17 cellular contexts compared by ENCODE assay signal in the genomic region with DNA sequence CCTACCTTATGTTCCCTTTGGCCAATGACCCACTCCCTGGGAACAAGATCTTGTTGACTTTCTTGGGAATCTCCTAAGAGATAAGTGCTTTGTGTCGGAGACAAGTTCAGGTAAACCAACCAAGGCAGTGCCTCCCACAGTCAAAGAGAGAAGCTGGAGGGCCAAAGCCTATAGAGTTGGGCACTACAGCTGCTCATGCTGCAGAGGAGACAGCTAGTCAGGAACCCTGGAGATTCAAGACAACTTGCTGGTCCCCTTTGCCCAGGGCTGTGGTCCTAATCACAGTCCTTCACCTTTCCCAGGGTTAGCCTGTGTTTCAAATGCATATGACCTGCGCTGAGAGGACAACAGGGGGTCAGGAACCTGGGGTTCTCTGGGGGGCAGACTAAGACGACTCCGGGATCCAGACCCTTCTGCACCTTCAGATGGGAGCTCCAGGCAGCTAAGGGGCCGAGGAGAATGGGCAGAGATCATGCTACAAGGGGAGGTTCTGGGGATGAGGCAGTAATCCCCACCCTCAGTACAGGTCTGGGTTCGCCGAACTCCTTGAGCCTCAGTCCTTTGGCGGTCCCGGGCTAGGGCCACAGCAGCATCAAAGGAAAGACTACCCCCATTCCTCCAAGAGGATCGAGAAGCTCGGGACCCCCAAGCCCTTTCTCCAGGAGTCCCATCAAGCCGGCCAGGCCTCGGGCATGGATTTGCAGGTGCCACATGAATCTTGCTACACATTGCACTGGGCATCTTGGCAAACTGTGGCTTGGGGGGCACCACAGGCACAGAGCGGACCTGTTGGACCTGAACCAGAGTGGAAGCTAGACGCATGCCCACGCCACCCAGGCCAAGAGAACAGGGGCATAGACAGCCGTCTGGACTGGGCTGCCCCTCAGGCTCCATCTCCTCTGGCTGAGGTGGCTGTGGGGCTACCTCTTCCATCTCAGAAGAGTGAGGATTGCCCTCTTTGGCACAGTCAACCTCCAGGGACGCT. TPM values are rescaled to one million over a fixed set of nuclear protein-coding genes. Genes with fewer than 3 reads are reported as not detected.
DNase-seq lines count a peak whose midpoint lies in the region; ATAC-seq and TF ChIP-seq lines count a peak whose summit lies in the region.
"Had no signal": no experiment of that assay in that cellular context is flagged by ENCODE, and none has a peak within 500 bp of the region (broad histone marks: within the 10 kb centered on the region; RNA-seq: fewer than 3 reads in every experiment).

No MANE protein-coding gene starts in this region.

- DNase-seq in T-helper 1 cell (no peak), NAMALWA (ENCODE audit: low spot score) (peak; percentile 54), osteocyte (ENCODE audit: extremely low spot score, unreplicated experiment) (no peak), foreskin melanocyte (no peak), NCI-H82 treated with DMSO at 0.1 percent for 48 hours (lab: John Stamatoyannopoulos, UW; ENCODE audit: unreplicated experiment) (no peak)
- DNase-seq: 8988T; DMS79 treated with DMSO at 0.1 percent for 48 hours; heart right ventricle; IMR-90; NCI-H2081; NK-92 treated with Interleukin-12 subunit alpha and Interleukin-12 subunit beta, amount 100 ng/mL, for 24 hours; retina had no signal

- peak overlapping the region; percentile 98 for H3K27ac Mint-ChIP-seq in T-helper 1 cell treated with Interleukin-12 subunit alpha and Interleukin-12 subunit beta and Interleukin-4 antibody, amounts not matched to agents 30 μg/mL and 1 μg/mL, for 36 hours
- peak overlapping the region; percentile 100 for H3K27ac Mint-ChIP-seq in dendritic cell treated with granulocyte-macrophage colony-stimulating factor and Interleukin-4, amounts not matched to agents 40 ng/mL and 50 ng/mL, for 4 days
- H3K27ac Mint-ChIP-seq in osteocyte (ENCODE audit: unreplicated experiment) = peak overlapping the region; percentile 56

- peaks cover 34% of the 10 kb centered on the region for H3K4me1 Mint-ChIP-seq in T-helper 1 cell treated with Interleukin-12 subunit alpha and Interleukin-12 subunit beta and Interleukin-4 antibody, amounts not matched to agents 30 μg/mL and 1 μg/mL, for 36 hours (ENCODE audit: low read depth)
- peaks cover 64% of the 10 kb centered on the region for H3K4me1 Mint-ChIP-seq in dendritic cell treated with granulocyte-macrophage colony-stimulating factor and Interleukin-4, amounts not matched to agents 40 ng/mL and 50 ng/mL, for 4 days (ENCODE audit: low read depth)
- peaks cover 14% of the 10 kb centered on the region for H3K4me1 Mint-ChIP-seq in osteocyte (ENCODE audit: unreplicated experiment)

- no peak for TF ChIP-seq CTCF in osteocyte (IDR thresholded peaks at IDR 0.05)

- intact Hi-C loops in dendritic cell treated with granulocyte-macrophage colony-stimulating factor and Interleukin-4, amounts not matched to agents 40 ng/mL and 50 ng/mL, for 4 days (cut with micrococcal nuclease) = loop anchor here (10.0 kb wide), 1 partner anchor 87 kb away; the partner anchor contains the start of gene DEDD

- H3K36me3 Mint-ChIP-seq in T-helper 1 cell treated with Interleukin-12 subunit alpha and Interleukin-12 subunit beta and Interleukin-4 antibody, amounts not matched to agents 30 μg/mL and 1 μg/mL, for 36 hours (ENCODE audit: low read depth) = peaks cover 66% of the 10 kb centered on the region
- peaks cover 86% of the 10 kb centered on the region for H3K36me3 Mint-ChIP-seq in dendritic cell treated with granulocyte-macrophage colony-stimulating factor and Interleukin-4, amounts not matched to agents 40 ng/mL and 50 ng/mL, for 4 days (ENCODE audit: low read depth)
- peaks cover 4% of the 10 kb centered on the region for H3K36me3 Mint-ChIP-seq in osteocyte (ENCODE audit: unreplicated experiment)

- no peaks in the 10 kb centered on the region for H3K9me3 Mint-ChIP-seq in T-helper 1 cell treated with Interleukin-12 subunit alpha and Interleukin-12 subunit beta and Interleukin-4 antibody, amounts not matched to agents 30 μg/mL and 1 μg/mL, for 36 hours
- H3K9me3 Mint-ChIP-seq in dendritic cell treated with granulocyte-macrophage colony-stimulating factor and Interleukin-4, amounts not matched to agents 40 ng/mL and 50 ng/mL, for 4 days = no peaks in the 10 kb centered on the region
- peaks cover 24% of the 10 kb centered on the region for H3K9me3 Mint-ChIP-seq in osteocyte (ENCODE audit: unreplicated experiment)

- no peaks in the 10 kb centered on the region for H3K27me3 Mint-ChIP-seq in T-helper 1 cell treated with Interleukin-12 subunit alpha and Interleukin-12 subunit beta and Interleukin-4 antibody, amounts not matched to agents 30 μg/mL and 1 μg/mL, for 36 hours (ENCODE audit: low read depth)
- no peaks in the 10 kb centered on the region for H3K27me3 Mint-ChIP-seq in dendritic cell treated with granulocyte-macrophage colony-stimulating factor and Interleukin-4, amounts not matched to agents 40 ng/mL and 50 ng/mL, for 4 days
- no peaks in the 10 kb centered on the region for H3K27me3 Mint-ChIP-seq in osteocyte (ENCODE audit: unreplicated experiment)

- H3K4me3 Mint-ChIP-seq in T-helper 1 cell treated with Interleukin-12 subunit alpha and Interleukin-12 subunit beta and Interleukin-4 antibody, amounts not matched to agents 30 μg/mL and 1 μg/mL, for 36 hours = no peak overlapping the region
- H3K4me3 Mint-ChIP-seq in dendritic cell treated with granulocyte-macrophage colony-stimulating factor and Interleukin-4, amounts not matched to agents 40 ng/mL and 50 ng/mL, for 4 days = no peak overlapping the region
- H3K4me3 Mint-ChIP-seq in osteocyte (ENCODE audit: unreplicated experiment) = peak overlapping the region; percentile 29

- no peak for ATAC-seq in GM21447 (IDR thresholded peaks at IDR 0.05; ENCODE audit: unreplicated experiment)
- ATAC-seq: heart right ventricle had no signal

RNA-seq across cellular contexts. Expression of gene USF1, which starts 2.0 kb away (rescaled TPM):
- total RNA-seq in osteocyte = 51.5 and 57.2 TPM in 2 replicates

RNA-seq across cellular contexts. Expression of gene TSTD1, which starts 9.0 kb away (rescaled TPM):
- 0.73 TPM in 1 of 2 replicates, not detected in the other for total RNA-seq in osteocyte
- total RNA-seq: IMR-90 had no signal

RNA-seq across cellular contexts. Expression of gene ARHGAP30, which starts 22.0 kb away (rescaled TPM):
- not detected in 2 replicates for total RNA-seq in osteocyte
- total RNA-seq: endothelial cell of umbilical vein, IMR-90 had no signal

RNA-seq across cellular contexts. Expression of gene F11R, which starts 26.8 kb away (rescaled TPM):
- total RNA-seq in osteocyte = 1.4 and 1.5 TPM in 2 replicates

RNA-seq across cellular contexts. Expression of gene NECTIN4, which starts 41.6 kb away (rescaled TPM):
- not detected in 2 replicates for total RNA-seq in osteocyte
- total RNA-seq: temporal lobe had no signal
